Comparison of ENCODE assay signal across 8 cellular contexts in genomic region chr19:53467138-53467502, GRCh38. TPM values are rescaled to one million over a fixed set of nuclear protein-coding genes. Genes with fewer than 3 reads are reported as not detected.
DNase-seq lines count a peak whose midpoint lies in the region; ATAC-seq and TF ChIP-seq lines count a peak whose summit lies in the region.

No MANE protein-coding gene starts in this region.

- peak overlapping the region; percentile 92 for H3K4me3 Mint-ChIP-seq in stimulated activated memory B cell treated with anti-CD40 and anti-IgM and Interleukin-4, amounts not matched to agents 10 μg/mL and 1 μg/mL and 100 μg/mL, for 72 hours

- H3K4me3 ChIP-seq in GM12864 (ENCODE audit: low read depth, low read length) (peak overlapping the region; percentile 88), iPS-18c (ENCODE audit: insufficient read depth, low read depth, low read length) (peak overlapping the region; percentile 98; the same call in 1 of the 2 replicates)

- TF ChIP-seq CTCF in GM12864 (IDR thresholded peaks at IDR 0.05; ENCODE audit: low read depth, low read length, missing control alignments): no peak

- ATAC-seq in HG03045 (IDR thresholded peaks at IDR 0.05; ENCODE audit: unreplicated experiment) (peak; percentile 9), GM21786 (IDR thresholded peaks at IDR 0.05; ENCODE audit: unreplicated experiment) (no peak)
- peak; percentile 40 to 44 for ATAC-seq in activated naive CD4-positive, alpha-beta T cell treated with anti-CD3 and anti-CD28 coated beads, Interleukin-2, amount 50 U/mL, for 72 hours
- ATAC-seq in stimulated activated memory B cell treated with anti-CD40 and anti-IgM and Interleukin-4, amounts not matched to agents 10 μg/mL and 1 μg/mL and 100 μg/mL, for 72 hours: peak; percentile 55

- peaks cover 10 to 36% of the 10 kb centered on the region in 2 donors for H3K9me3 Mint-ChIP-seq in activated naive CD4-positive, alpha-beta T cell treated with anti-CD3 and anti-CD28 coated beads, Interleukin-2, amount 50 U/mL, for 72 hours
- H3K9me3 Mint-ChIP-seq in stimulated activated memory B cell treated with anti-CD40 and anti-IgM and Interleukin-4, amounts not matched to agents 10 μg/mL and 1 μg/mL and 100 μg/mL, for 72 hours: peaks cover 15% of the 10 kb centered on the region

- DNase-seq in GM12864 (ENCODE audit: low read depth) (no peak), NCI-H526 (lab: John Stamatoyannopoulos, UW) (no peak), HCEC 1CT (no peak)
- DNase-seq in activated naive CD4-positive, alpha-beta T cell treated with anti-CD3 and anti-CD28 coated beads, Interleukin-2, amount 50 U/mL, for 72 hours (ENCODE audit: low spot score in 2 of 2): no peak

- H3K9me3 ChIP-seq in iPS-18c (ENCODE audit: control insufficient read depth, insufficient read depth, low read length): no peaks in the 10 kb centered on the region

- H3K27me3 Mint-ChIP-seq in stimulated activated memory B cell treated with anti-CD40 and anti-IgM and Interleukin-4, amounts not matched to agents 10 μg/mL and 1 μg/mL and 100 μg/mL, for 72 hours: peaks cover 17% of the 10 kb centered on the region

- peak overlapping the region in 1 of 2 donors; percentile 80 for H3K27ac Mint-ChIP-seq in activated naive CD4-positive, alpha-beta T cell treated with anti-CD3 and anti-CD28 coated beads, Interleukin-2, amount 50 U/mL, for 72 hours
- H3K27ac Mint-ChIP-seq in stimulated activated memory B cell treated with anti-CD40 and anti-IgM and Interleukin-4, amounts not matched to agents 10 μg/mL and 1 μg/mL and 100 μg/mL, for 72 hours: peak overlapping the region; percentile 90

- H3K36me3 Mint-ChIP-seq in activated naive CD4-positive, alpha-beta T cell treated with anti-CD3 and anti-CD28 coated beads, Interleukin-2, amount 50 U/mL, for 72 hours: peaks cover 36 to 66% of the 10 kb centered on the region in 2 donors
- peaks cover 27% of the 10 kb centered on the region for H3K36me3 Mint-ChIP-seq in stimulated activated memory B cell treated with anti-CD40 and anti-IgM and Interleukin-4, amounts not matched to agents 10 μg/mL and 1 μg/mL and 100 μg/mL, for 72 hours

- peaks cover 26% of the 10 kb centered on the region for H3K4me1 Mint-ChIP-seq in stimulated activated memory B cell treated with anti-CD40 and anti-IgM and Interleukin-4, amounts not matched to agents 10 μg/mL and 1 μg/mL and 100 μg/mL, for 72 hours

RNA-seq across cellular contexts. Expression of gene ZNF813, which starts 0.4 kb away (rescaled TPM):
- 1 to 10 TPM; 5.6 to 7.1 TPM for total RNA-seq in activated naive CD4-positive, alpha-beta T cell treated with anti-CD3 and anti-CD28 coated beads, Interleukin-2, amount 50 U/mL, for 72 hours

RNA-seq across cellular contexts. Expression of gene ZNF761, which starts 35.3 kb away (rescaled TPM):
- 10 to 100 TPM in 1 of 2 donors, 1 to 10 TPM in 1; 9.5 to 14.3 TPM for total RNA-seq in activated naive CD4-positive, alpha-beta T cell treated with anti-CD3 and anti-CD28 coated beads, Interleukin-2, amount 50 U/mL, for 72 hours
